ENCODE assay signal across 19 cellular contexts in the genomic region with DNA sequence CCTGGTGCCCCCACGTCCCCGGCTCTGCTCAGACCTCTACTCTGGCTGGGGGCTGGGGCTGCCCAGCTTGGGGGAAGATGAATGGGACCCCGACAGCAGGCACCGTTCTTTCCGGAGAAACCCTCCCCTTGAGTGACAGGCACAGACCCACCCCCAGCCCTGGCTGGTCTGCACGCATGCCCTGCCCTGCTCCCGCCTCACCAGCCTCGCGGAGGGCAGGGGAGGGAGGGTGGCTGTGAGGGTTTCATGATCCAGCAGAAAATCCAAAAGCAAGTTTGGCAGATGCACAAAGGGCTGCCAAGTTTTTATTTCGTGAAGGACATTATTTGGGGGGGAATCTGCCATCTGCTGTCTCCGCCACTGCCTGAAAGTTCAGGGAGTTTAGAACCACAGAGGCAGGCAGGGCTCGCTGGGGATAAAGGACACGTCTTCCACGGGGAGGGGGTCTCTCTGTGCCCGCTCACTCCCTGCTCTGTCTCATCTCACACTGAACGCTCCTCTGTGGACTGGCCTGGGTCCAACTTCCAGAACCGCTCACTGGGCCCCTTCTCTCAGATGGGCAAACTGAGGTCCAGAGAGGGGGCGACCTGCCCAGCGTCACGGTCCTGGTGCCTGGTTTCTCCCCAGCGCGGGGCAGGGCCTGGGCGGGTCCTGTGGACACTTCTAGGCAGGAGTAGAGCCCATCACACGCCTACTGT.
DNase-seq lines count a peak whose midpoint lies in the region; ATAC-seq, FAIRE-seq and TF ChIP-seq lines count a peak whose summit lies in the region.
"Had no signal": no experiment of that assay in that cellular context is flagged by ENCODE, and none has a peak within 500 bp of the region (broad histone marks: within the 10 kb centered on the region; RNA-seq: fewer than 3 reads in every experiment).

No MANE protein-coding gene starts in this region.

- H3K4me2 ChIP-seq in HepG2 (ENCODE audit: low read depth, low read length): no peak overlapping the region

- CTCF ChIA-PET in RWPE1 (lab: Yijun Ruan, JAX): interaction anchor here (1.4 kb wide), 1 partner anchor 248 kb away, joined by 5 read pairs; no protein-coding TSS in a partner anchor
- CTCF ChIA-PET in HepG2 (lab: Yijun Ruan, JAX; ENCODE audit: low intra/inter-chr PET ratio, low total read pairs): no interaction called here

- no peaks in the 10 kb centered on the region for H3K36me3 Mint-ChIP-seq in type B pancreatic cell
- H3K36me3 Mint-ChIP-seq: activated naive CD4-positive, alpha-beta T cell treated with anti-CD3 and anti-CD28 coated beads, Interleukin-2, amount 50 U/mL, for 72 hours had no signal

- intact Hi-C loops in HepG2 (cut with micrococcal nuclease; ENCODE audit: unreplicated experiment) (no loop called here), ascending aorta (cut with DNase I) (no loop called here)

- peak overlapping the region; percentile 53 for H3K27ac Mint-ChIP-seq in type B pancreatic cell
- H3K27ac Mint-ChIP-seq: activated naive CD4-positive, alpha-beta T cell treated with anti-CD3 and anti-CD28 coated beads, Interleukin-2, amount 50 U/mL, for 72 hours; B cell had no signal

- H3K9me3 Mint-ChIP-seq in type B pancreatic cell: no peaks in the 10 kb centered on the region
- H3K9me3 Mint-ChIP-seq: activated naive CD4-positive, alpha-beta T cell treated with anti-CD3 and anti-CD28 coated beads, Interleukin-2, amount 50 U/mL, for 72 hours; neural crest cell had no signal

- no peak for TF ChIP-seq CTCF in RWPE1 (conservative IDR thresholded peaks at IDR 0.05; ENCODE audit: low read depth)
- no peak for TF ChIP-seq CTCF in HepG2 (CRISPR knock-in tag; IDR thresholded peaks at IDR 0.05)
- TF ChIP-seq CTCF in type B pancreatic cell (conservative IDR thresholded peaks at IDR 0.05): no peak
- TF ChIP-seq CTCF in ascending aorta (IDR thresholded peaks at IDR 0.05): no peak

- DNase-seq in NCI-H1694 treated with DMSO at 0.1 percent for 48 hours (lab: John Stamatoyannopoulos, UW) (peak; percentile 65), RWPE1 (ENCODE audit: low spot score) (no peak), HepG2 (ENCODE audit: low spot score) (no peak), type B pancreatic cell (ENCODE audit: extremely low spot score, unreplicated experiment) (no peak), medulla oblongata (ENCODE audit: extremely low spot score) (no peak), ascending aorta (ENCODE audit: low spot score in 2 of 2) (no peak), kidney tubule cell (ENCODE audit: low spot score) (no peak)
- DNase-seq: activated CD8-positive, alpha-beta memory T cell treated with anti-CD3 and anti-CD28 coated beads for 24 hours; activated T-cell treated with anti-CD3 and anti-CD28 coated beads, Interleukin-2, amount 50 U/mL, for 48 hours; Kasumi-1; left colon; NCI-H226; NK-92 treated with Interleukin-12 subunit alpha and Interleukin-12 subunit beta, amount 100 ng/mL, for 24 hours; T1000 had no signal

- TF ChIP-seq RAD21 in HepG2 (CRISPR knock-in tag; IDR thresholded peaks at IDR 0.05): no peak

- peak; percentile 3; the same call in 1 of the 3 replicates for ATAC-seq in HepG2
- ATAC-seq: left colon had no signal

- H3K27me3 Mint-ChIP-seq in type B pancreatic cell: no peaks in the 10 kb centered on the region
- H3K27me3 Mint-ChIP-seq: B cell had no signal

- TF ChIP-seq POLR2A in HepG2 (IDR thresholded peaks at IDR 0.05; ENCODE audit: insufficient read depth in 1 of 2, low read depth in 2 of 2, low read length in 2 of 2): no peak

- H3K79me2 ChIP-seq in HepG2 (ENCODE audit: insufficient read depth, low read length): no peaks in the 10 kb centered on the region

- 90% methylated on average over 15 of the region's 24 CpGs for WGBS in HepG2 (ENCODE audit: low lambda C conversion rate)

- peaks cover 17% of the 10 kb centered on the region for H3K4me1 ChIP-seq in HepG2 (ENCODE audit: insufficient read depth, low read length)
- peaks cover 4 to 7% of the 10 kb centered on the region in 2 donors for H3K4me1 ChIP-seq in ascending aorta
- H3K4me1 ChIP-seq: breast epithelium had no signal

- no peak overlapping the region for H3K4me3 Mint-ChIP-seq in type B pancreatic cell
- H3K4me3 Mint-ChIP-seq: B cell, neural crest cell had no signal

- TF ChIP-seq EP300 in HepG2 (IDR thresholded peaks at IDR 0.05; ENCODE audit: low read depth in 2 of 2, low read length in 2 of 2): no peak
- no peak for TF ChIP-seq EP300 in HepG2 (CRISPR knock-in tag; IDR thresholded peaks at IDR 0.05; ENCODE audit: borderline replicate concordance)

- peaks cover 12 to 47% of the 10 kb centered on the region in 2 experiments; a peak in 4 of 5 replicates for H3K36me3 ChIP-seq in HepG2 (replicated peaks in 1 of 2; ENCODE audit: control insufficient read depth in 1 of 2, insufficient read depth in 2 of 2, low read length in 2 of 2)
- H3K36me3 ChIP-seq in ascending aorta: peaks cover 56 to 74% of the 10 kb centered on the region in 2 donors
- H3K36me3 ChIP-seq: breast epithelium had no signal

- H3K27me3 ChIP-seq in HepG2 (ENCODE audit: control insufficient read depth in 1 of 2, insufficient read depth in 2 of 2, low read length in 2 of 2) (no peaks in the 10 kb centered on the region), ascending aorta (no peaks in the 10 kb centered on the region)
- H3K27me3 ChIP-seq: breast epithelium had no signal

- H3K9ac ChIP-seq in HepG2 (ENCODE audit: insufficient read depth, low read depth, low read length): no peak overlapping the region

- in situ Hi-C loops in HepG2 (cut with HindIII; ENCODE audit: extremely low pct_ligation_motif_present, low pct_unique_long_range_greater_than_20kb): no loop called here

- H4K20me1 ChIP-seq in HepG2 (ENCODE audit: insufficient read depth, low read length): no peaks in the 10 kb centered on the region

- H3K4me3 ChIP-seq in HepG2 (replicated peaks in 1 of 3; ENCODE audit: insufficient read depth in 1 of 3, low read depth in 2 of 3, low read length in 3 of 3) (no peak overlapping the region), ascending aorta (no peak overlapping the region)
- H3K4me3 ChIP-seq: breast epithelium, thoracic aorta had no signal

- no peak overlapping the region for H2AFZ ChIP-seq in HepG2 (ENCODE audit: low read length)

- POLR2A ChIA-PET in RWPE1 (lab: Yijun Ruan, JAX; ENCODE audit: low non-redundant PET) (no interaction called here), HepG2 (lab: Yijun Ruan, JAX) (no interaction called here)

- no TSS peak for BruUV-seq in HepG2 (replicated peaks; lab: Mats Ljungman, UMichigan)

- no peak for FAIRE-seq in HepG2 (lab: Jason Lieb, UNC)

- H3K27ac ChIP-seq in RWPE1 (peak overlapping the region; percentile 97), HepG2 (ENCODE audit: extremely low read length, insufficient read depth, low read length) (no peak overlapping the region), ascending aorta (no peak overlapping the region)
- H3K27ac ChIP-seq: thoracic aorta had no signal

- peaks cover 9% of the 10 kb centered on the region for H3K4me1 Mint-ChIP-seq in type B pancreatic cell (ENCODE audit: unreplicated experiment)
- H3K4me1 Mint-ChIP-seq: B cell, neural crest cell had no signal

- no peaks in the 10 kb centered on the region for H3K9me3 ChIP-seq in HepG2 (ENCODE audit: low read length)
- no peaks in the 10 kb centered on the region for H3K9me3 ChIP-seq in ascending aorta
- H3K9me3 ChIP-seq: breast epithelium, thoracic aorta had no signal

TF ChIP-seq in HepG2, 621 proteins besides CTCF, POLR2A, EP300 and RAD21:
- TF ChIP-seq TAF1 (CRISPR knock-in tag; IDR thresholded peaks at IDR 0.05): no peak
- TF ChIP-seq KDM2A (CRISPR knock-in tag; IDR thresholded peaks at IDR 0.05; ENCODE audit: borderline replicate concordance, low read depth): no peak
- no peak for TF ChIP-seq MEIS2 (CRISPR knock-in tag; IDR thresholded peaks at IDR 0.05)
- TF ChIP-seq FIP1L1 (IDR thresholded peaks at IDR 0.05; ENCODE audit: borderline replicate concordance, insufficient read depth, low read depth, low read length): no peak
- TF ChIP-seq AGO2 (optimal IDR thresholded peaks at IDR 0.05; ENCODE audit: low read depth, low read length): peak; percentile 0
